Comparison of ENCODE assay signal across 23 cellular contexts in genomic region chr3:65830948-65831732, GRCh38.
DNase-seq lines count a peak whose midpoint lies in the region; ATAC-seq and TF ChIP-seq lines count a peak whose summit lies in the region.
"Had no signal": no experiment of that assay in that cellular context is flagged by ENCODE, and none has a peak within 500 bp of the region (broad histone marks: within the 10 kb centered on the region; RNA-seq: fewer than 3 reads in every experiment).

No MANE protein-coding gene starts in this region.

- intact Hi-C loops in testis (cut with DNase I; ENCODE audit: low total_unique reads): no loop called here

- TF ChIP-seq POLR2A in testis (IDR thresholded peaks at IDR 0.05): no peak

- H3K27me3 ChIP-seq in SK-N-SH (ENCODE audit: insufficient read depth) (no peaks in the 10 kb centered on the region), testis (no peaks in the 10 kb centered on the region)
- H3K27me3 ChIP-seq: BE2C, spleen, transverse colon had no signal

- POLR2A ChIA-PET in SK-N-SH (lab: Yijun Ruan, JAX): no interaction called here

- peaks cover 59% of the 10 kb centered on the region for H3K79me2 ChIP-seq in SK-N-SH (ENCODE audit: insufficient read depth)

- CTCF ChIA-PET in SK-N-SH (lab: Yijun Ruan, JAX): interaction anchor here (0.9 to 1.5 kb wide), 3 partner anchors 16 to 34 kb away, joined by 3 read pairs; no protein-coding TSS in a partner anchor

- H2AFZ ChIP-seq in SK-N-SH (ENCODE audit: low read depth): no peak overlapping the region

- no peaks in the 10 kb centered on the region for H3K9me2 ChIP-seq in SK-N-SH

- H3K4me1 ChIP-seq in SK-N-SH (ENCODE audit: control insufficient read depth in 1 of 2, insufficient read depth in 2 of 2, low read depth in 1 of 2, low read length in 1 of 2) (peaks cover 4 to 53% of the 10 kb centered on the region in 2 experiments; a peak in 3 of 4 replicates), testis (no peaks in the 10 kb centered on the region)
- H3K4me1 ChIP-seq: transverse colon had no signal

- H3K36me3 ChIP-seq in SK-N-SH (replicated peaks in 1 of 2; ENCODE audit: control insufficient read depth in 1 of 2, insufficient read depth in 2 of 2, low read length in 1 of 2) (no peaks in the 10 kb centered on the region), testis (ENCODE audit: low read depth, missing control alignments) (no peaks in the 10 kb centered on the region)
- H3K36me3 ChIP-seq: BE2C, spleen, transverse colon had no signal

- DNase-seq in SK-N-SH (no peak), fibroblast of peridontal ligament (ENCODE audit: extremely low read depth) (peak; percentile 33), pons (ENCODE audit: low spot score) (peak; percentile 95), testis (no peak), NCI-H146 (lab: John Stamatoyannopoulos, UW) (no peak)
- DNase-seq: activated CD8-positive, alpha-beta T cell treated with anti-CD3 and anti-CD28 coated beads for 36 hours; activated gamma-delta T cell treated with Interleukin-2 at 50 U/mL for 16 hours; activated T-cell treated with anti-CD3 and anti-CD28 coated beads, Interleukin-2, amount 50 U/mL, for 1 hour; cortex of kidney; DMS79; islet precursor cell; MM.1S; NCI-H1694; NCI-H69; spleen; stimulated activated CD4-positive, alpha-beta T cell treated with anti-CD3 and anti-CD28 coated beads, Interleukin-4, amount 100 ng/mL, for 1 hour; stimulated activated naive CD4-positive, alpha-beta T cell; T-helper 9 cell; transverse colon had no signal

- TF ChIP-seq CTCF in C4-2B (conservative IDR thresholded peaks at IDR 0.05) (no peak), SK-N-SH (IDR thresholded peaks at IDR 0.05) (0 out of 2 replicates have a peak, but pooled peaks have one; percentile 9), testis (IDR thresholded peaks at IDR 0.05) (no peak)

- no peak for ATAC-seq in HG03342 (IDR thresholded peaks at IDR 0.05; ENCODE audit: unreplicated experiment)
- ATAC-seq in HG02678 (IDR thresholded peaks at IDR 0.05; ENCODE audit: unreplicated experiment): no peak
- ATAC-seq: activated CD8-positive, alpha-beta T cell treated with anti-CD3 and anti-CD28 coated beads for 36 hours had no signal

- peak overlapping the region; percentile 39; the same call in 1 of the 2 replicates for H3K27ac ChIP-seq in C4-2B
- H3K27ac ChIP-seq in SK-N-SH (ENCODE audit: low read depth in 2 of 2, low read length in 1 of 2): peak overlapping the region in 1 of 2 experiments; percentile 52; a peak in 3 of 4 replicates
- H3K27ac ChIP-seq in testis: no peak overlapping the region
- H3K27ac ChIP-seq: spleen, transverse colon had no signal

- 77% methylated on average over 6 of the region's 6 CpGs for WGBS in SK-N-SH (ENCODE audit: low lambda C conversion rate)
- WGBS in testis, 2 donors: 79 to 85% methylated on average over 6 of the region's 6 CpGs

- no peak overlapping the region for H3K9ac ChIP-seq in SK-N-SH

- no peak for TF ChIP-seq RAD21 in SK-N-SH (IDR thresholded peaks at IDR 0.05; ENCODE audit: low read length)

- no peak for TF ChIP-seq EP300 in SK-N-SH (IDR thresholded peaks at IDR 0.05; ENCODE audit: borderline replicate concordance in 1 of 2, low read depth in 1 of 2, low read length in 1 of 2)

- H3K4me3 ChIP-seq in SK-N-SH (ENCODE audit: low read depth in 2 of 2, low read length in 1 of 2) (peak overlapping the region in 1 of 2 experiments; percentile 6; a peak in 1 of 4 replicates), testis (no peak overlapping the region)
- H3K4me3 ChIP-seq: spleen, transverse colon had no signal

- peak overlapping the region; percentile 48; the same call in 1 of the 2 replicates for H3K4me2 ChIP-seq in SK-N-SH

- H3K9me3 ChIP-seq in SK-N-SH (no peaks in the 10 kb centered on the region), testis (no peaks in the 10 kb centered on the region)
- H3K9me3 ChIP-seq: BE2C, spleen, transverse colon had no signal

- H4K20me1 ChIP-seq in SK-N-SH (ENCODE audit: insufficient read depth): no peaks in the 10 kb centered on the region; the same call in 1 of the 2 replicates

- peaks cover 33% of the 10 kb centered on the region for H3F3A ChIP-seq in SK-N-SH (replicated peaks; ENCODE audit: insufficient read depth)

TF ChIP-seq in SK-N-SH, 30 proteins besides CTCF, POLR2A, EP300 and RAD21:
- TF ChIP-seq SMC3 (IDR thresholded peaks at IDR 0.05; ENCODE audit: low read depth, low read length): no peak
- no peak for TF ChIP-seq EZH2phosphoT487 (IDR thresholded peaks at IDR 0.05; ENCODE audit: borderline replicate concordance, low read depth)
- no peak for TF ChIP-seq GATA2 (CRISPR knock-in tag; IDR thresholded peaks at IDR 0.05)
- TF ChIP-seq IRF3 (IDR thresholded peaks at IDR 0.05; ENCODE audit: low read depth, low read length): no peak
- no peak for TF ChIP-seq RXRA (IDR thresholded peaks at IDR 0.05; ENCODE audit: borderline replicate concordance, low read depth)
- TF ChIP-seq, protein P1, sequence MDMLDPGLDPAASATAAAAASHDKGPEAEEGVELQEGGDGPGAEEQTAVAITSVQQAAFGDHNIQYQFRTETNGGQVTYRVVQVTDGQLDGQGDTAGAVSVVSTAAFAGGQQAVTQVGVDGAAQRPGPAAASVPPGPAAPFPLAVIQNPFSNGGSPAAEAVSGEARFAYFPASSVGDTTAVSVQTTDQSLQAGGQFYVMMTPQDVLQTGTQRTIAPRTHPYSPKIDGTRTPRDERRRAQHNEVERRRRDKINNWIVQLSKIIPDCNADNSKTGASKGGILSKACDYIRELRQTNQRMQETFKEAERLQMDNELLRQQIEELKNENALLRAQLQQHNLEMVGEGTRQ (IDR thresholded peaks at IDR 0.05; ENCODE audit: borderline replicate concordance, low read depth, low read length): no peak
- no peak for TF ChIP-seq FOXM1 (IDR thresholded peaks at IDR 0.05; ENCODE audit: low read depth)
- no peak for TF ChIP-seq CHD2 (IDR thresholded peaks at IDR 0.05; ENCODE audit: low read length, partially characterized antibody)
- no peak for TF ChIP-seq NRF1 (IDR thresholded peaks at IDR 0.05; ENCODE audit: low read depth, low read length)
- TF ChIP-seq JUND (IDR thresholded peaks at IDR 0.05): no peak
- no peak for TF ChIP-seq RCOR1 (IDR thresholded peaks at IDR 0.05; ENCODE audit: low read length)
- no peak for TF ChIP-seq TAF1 (IDR thresholded peaks at IDR 0.05; ENCODE audit: borderline replicate concordance, low read depth, low read length)
- no peak for TF ChIP-seq ELF1 (IDR thresholded peaks at IDR 0.05)
TF ChIP-seq in SK-N-SH: peak in this region for 0.

Comparison
In these comparisons a context has a peak if more than half of its experiments do, and no peak if none do; other contexts are left out.
1. DNase-seq: peak in fibroblast of peridontal ligament (single experiment) and pons (single experiment); none in SK-N-SH (single experiment), testis (single experiment) and NCI-H146 (single experiment).